In the genomic region with DNA sequence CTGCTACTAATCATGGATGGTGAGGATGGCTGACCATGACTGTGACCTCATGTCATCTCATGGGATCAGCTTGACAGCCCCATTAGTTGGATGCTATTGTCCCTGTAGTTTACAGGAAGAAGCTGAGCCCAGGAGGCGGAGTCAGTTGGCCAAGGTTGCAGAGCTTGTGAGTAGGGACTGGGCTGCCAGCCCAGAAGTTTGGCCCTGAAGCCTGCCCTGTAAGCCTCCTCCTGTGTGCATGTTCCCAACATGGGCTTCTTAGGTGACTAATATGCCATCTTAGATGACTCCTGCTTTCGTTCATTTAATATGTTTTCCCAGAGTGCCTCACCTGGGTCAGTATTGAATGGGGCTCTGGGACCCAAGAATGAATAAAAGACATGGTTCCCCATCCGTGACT, we compare ENCODE assay signal across 22 cellular contexts. TPM values are rescaled to one million over a fixed set of nuclear protein-coding genes. Genes with fewer than 3 reads are reported as not detected.
"Had no signal": no experiment of that assay in that cellular context is flagged by ENCODE, and none has a peak within 500 bp of the region (broad histone marks: within the 10 kb centered on the region; RNA-seq: fewer than 3 reads in every experiment).

No MANE protein-coding gene starts in this region.

- H3K36me3 ChIP-seq: esophagus muscularis mucosa, gastrocnemius medialis, neural progenitor cell, prostate gland, right atrium auricular region, suprapubic skin had no signal

- H3K4me1 ChIP-seq: esophagus muscularis mucosa, gastrocnemius medialis, prostate gland, right atrium auricular region, suprapubic skin had no signal

- H3K4me3 ChIP-seq: esophagus muscularis mucosa, gastrocnemius medialis, lung, neural progenitor cell, prostate gland, right atrium auricular region, suprapubic skin had no signal

- H3K9ac ChIP-seq: neural progenitor cell had no signal

- ATAC-seq: gastrocnemius medialis; left lobe of liver; naive thymus-derived CD4-positive, alpha-beta T cell; sciatic nerve; stimulated activated naive B cell treated with anti-CD40 and anti-IgM and Interleukin-4, amounts not matched to agents 10 μg/mL and 1 μg/mL and 100 μg/mL, for 72 hours had no signal

- FAIRE-seq: colon, keratinocyte had no signal

- H3K9me3 ChIP-seq: esophagus muscularis mucosa, gastrocnemius medialis, prostate gland, right atrium auricular region, suprapubic skin had no signal

- H3K27me3 ChIP-seq: right atrium auricular region had no signal

- H3K27ac ChIP-seq: epithelial cell of prostate, esophagus muscularis mucosa, gastrocnemius medialis, neural progenitor cell, prostate gland, right atrium auricular region, suprapubic skin had no signal

- DNase-seq: central memory CD4-positive, alpha-beta T cell; effector CD8-positive, alpha-beta T cell; endodermal cell; gastrocnemius medialis; head of caudate nucleus; naive thymus-derived CD4-positive, alpha-beta T cell; stimulated activated CD4-positive, alpha-beta T cell treated with anti-CD3 and anti-CD28 coated beads, Interleukin-2, amount 100 ng/mL, for 24 hours; stimulated activated CD4-positive, alpha-beta T cell treated with anti-CD3 and anti-CD28 coated beads, Interleukin-4, amount 100 ng/mL, for 4 hours; stimulated activated naive B cell treated with anti-CD40 and anti-IgM and Interleukin-4, amounts not matched to agents 10 μg/mL and 1 μg/mL and 100 μg/mL, for 72 hours had no signal

RNA-seq across cellular contexts. Expression of a gene that starts 6.9 kb away (rescaled TPM):
- total RNA-seq: endodermal cell, glomerular endothelial cell, left lobe of liver, osteoblast, right atrium auricular region, sciatic nerve had no signal
